8 cellular contexts compared by ENCODE assay signal in the genomic region with DNA sequence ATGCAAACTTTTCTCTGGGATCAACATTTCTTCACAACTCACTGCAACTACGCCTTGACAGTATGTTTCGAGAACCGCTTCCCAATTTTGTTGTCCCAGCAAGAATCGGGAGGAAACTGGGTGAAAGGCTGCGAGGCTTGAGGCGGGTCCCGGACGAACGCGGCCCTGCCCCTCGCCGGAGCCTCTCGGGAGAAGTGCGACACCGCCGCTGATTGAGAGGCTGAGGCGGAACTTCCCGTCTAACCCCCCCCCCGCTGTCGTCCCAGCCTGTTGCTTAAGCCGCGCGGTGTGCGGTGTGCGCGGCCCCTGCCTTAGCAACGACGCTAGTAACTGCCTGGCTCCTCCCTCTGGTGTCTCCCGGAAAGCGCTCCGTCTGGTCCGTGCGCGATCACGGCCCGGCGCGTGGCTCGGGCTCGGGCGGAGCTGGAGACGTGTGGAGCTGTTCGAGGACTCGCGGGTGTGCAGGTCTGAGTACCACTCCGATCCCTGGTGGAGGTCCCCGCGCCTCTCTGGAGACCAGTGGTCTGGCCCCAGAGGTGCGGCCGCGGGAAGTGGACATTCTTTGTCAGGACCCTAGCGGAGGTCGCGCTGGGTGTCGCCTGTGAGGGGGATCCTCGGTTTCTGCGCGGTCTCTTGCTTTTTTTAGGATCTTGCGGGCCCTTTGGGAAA. TPM values are rescaled to one million over a fixed set of nuclear protein-coding genes. Genes with fewer than 3 reads are reported as not detected.
DNase-seq lines count a peak whose midpoint lies in the region; ATAC-seq, FAIRE-seq and TF ChIP-seq lines count a peak whose summit lies in the region.

A gene with protein sequence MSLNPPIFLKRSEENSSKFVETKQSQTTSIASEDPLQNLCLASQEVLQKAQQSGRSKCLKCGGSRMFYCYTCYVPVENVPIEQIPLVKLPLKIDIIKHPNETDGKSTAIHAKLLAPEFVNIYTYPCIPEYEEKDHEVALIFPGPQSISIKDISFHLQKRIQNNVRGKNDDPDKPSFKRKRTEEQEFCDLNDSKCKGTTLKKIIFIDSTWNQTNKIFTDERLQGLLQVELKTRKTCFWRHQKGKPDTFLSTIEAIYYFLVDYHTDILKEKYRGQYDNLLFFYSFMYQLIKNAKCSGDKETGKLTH (plus strand): TSS at position 391 of the 669 bp plus-strand sequence. CDS start 4,120 bp downstream, outside the sequence.
Gene FAM227B (minus strand): TSS at position 161 of the 669 bp plus-strand sequence. CDS start 5,647 bp downstream, outside the sequence.

- H3K36me3 Mint-ChIP-seq in T-helper 1 cell treated with Interleukin-12 subunit alpha and Interleukin-12 subunit beta and Interleukin-4 antibody, amounts not matched to agents 30 μg/mL and 1 μg/mL, for 36 hours (ENCODE audit: low read depth): peaks cover 15% of the 10 kb centered on the region

- peaks cover 16% of the 10 kb centered on the region for H3K9me3 Mint-ChIP-seq in T-helper 1 cell treated with Interleukin-12 subunit alpha and Interleukin-12 subunit beta and Interleukin-4 antibody, amounts not matched to agents 30 μg/mL and 1 μg/mL, for 36 hours

- H3K4me1 ChIP-seq in right atrium auricular region (peaks cover 0 to 18% of the 10 kb centered on the region in 2 donors), psoas muscle (peaks cover 28% of the 10 kb centered on the region)

- H3K9me3 ChIP-seq in right atrium auricular region: peaks cover 0 to 17% of the 10 kb centered on the region in 2 donors
- H3K9me3 ChIP-seq in psoas muscle: no peaks in the 10 kb centered on the region

- no peaks in the 10 kb centered on the region for H3K27me3 Mint-ChIP-seq in T-helper 1 cell treated with Interleukin-12 subunit alpha and Interleukin-12 subunit beta and Interleukin-4 antibody, amounts not matched to agents 30 μg/mL and 1 μg/mL, for 36 hours (ENCODE audit: low read depth)

- H3K4me3 ChIP-seq in right atrium auricular region: peak within 1 kb of the TSS; percentile 68 to 69
- H3K4me3 ChIP-seq in psoas muscle: peak within 1 kb of the TSS; percentile 83

- H3K27ac Mint-ChIP-seq in T-helper 1 cell treated with Interleukin-12 subunit alpha and Interleukin-12 subunit beta and Interleukin-4 antibody, amounts not matched to agents 30 μg/mL and 1 μg/mL, for 36 hours: peak within 1 kb of the TSS; percentile 92

- H3K27me3 ChIP-seq in right atrium auricular region (no peaks in the 10 kb centered on the region), psoas muscle (ENCODE audit: insufficient read depth in 3 of 3, low read length in 2 of 3) (no peaks in the 10 kb centered on the region)

- intact Hi-C loops in psoas muscle (cut with DNase I): loop anchor here (5.0 to 10.0 kb wide), 3 partner anchors 463 to 573 kb away; partner anchors contain the start of genes COPS2 (in 2 of the 2) and SECISBP2L (in 1 of the 2)

- FAIRE-seq in urothelium cell line (lab: Jason Lieb, UNC): no peak

- DNase-seq in NCI-H1694 (lab: John Stamatoyannopoulos, UW) (peak; percentile 91), right atrium auricular region (ENCODE audit: low spot score) (peak; percentile 95), psoas muscle (peak; percentile 97 to 98), urothelium cell line (ENCODE audit: low spot score) (peak; percentile 92)

- TF ChIP-seq CTCF in right atrium auricular region (IDR thresholded peaks at IDR 0.05): peak in 1 of 2 donors; percentile 27
- TF ChIP-seq CTCF in psoas muscle (IDR thresholded peaks at IDR 0.05): no peak

- H3K27ac ChIP-seq in angular gyrus (ENCODE audit: low read depth, low read length): peak within 1 kb of the TSS; percentile 83
- peak within 1 kb of the TSS; percentile 92 to 97 for H3K27ac ChIP-seq in right atrium auricular region
- H3K27ac ChIP-seq in psoas muscle: peak within 1 kb of the TSS; percentile 94

- H3K4me1 Mint-ChIP-seq in T-helper 1 cell treated with Interleukin-12 subunit alpha and Interleukin-12 subunit beta and Interleukin-4 antibody, amounts not matched to agents 30 μg/mL and 1 μg/mL, for 36 hours (ENCODE audit: low read depth): peaks cover 37% of the 10 kb centered on the region

- ATAC-seq in GM18498 (IDR thresholded peaks at IDR 0.05; ENCODE audit: unreplicated experiment) (peak; percentile 98), HG02885 (IDR thresholded peaks at IDR 0.05; ENCODE audit: poor library complexity, unreplicated experiment) (peak; percentile 99), psoas muscle (peak; percentile 98 to 100 (median 100))

- WGBS in psoas muscle, 3 donors: 0% methylated on average over 59 of the region's 59 CpGs

- H3K4me3 Mint-ChIP-seq in T-helper 1 cell treated with Interleukin-12 subunit alpha and Interleukin-12 subunit beta and Interleukin-4 antibody, amounts not matched to agents 30 μg/mL and 1 μg/mL, for 36 hours: peak within 1 kb of the TSS; percentile 90

- peaks cover 7% of the 10 kb centered on the region for H3K36me3 ChIP-seq in right atrium auricular region
- H3K36me3 ChIP-seq in psoas muscle (ENCODE audit: insufficient read depth in 1 of 2, low read depth in 1 of 2): peaks cover 2 to 8% of the 10 kb centered on the region in 2 donors

RNA-seq across cellular contexts. Expression of the first gene that starts in this region (rescaled TPM):
- 10 to 100 TPM; 12.7 to 16.0 TPM for total RNA-seq in right atrium auricular region
- 10 to 100 TPM; 11.9 to 17.9 (median 13.5) TPM for total RNA-seq in psoas muscle
- 10 to 100 TPM; 12.1 to 25.5 (median 13.4) TPM for polyA plus RNA-seq in psoas muscle

RNA-seq across cellular contexts. Expression of gene FAM227B, which starts in this region (rescaled TPM):
- 10 to 100 TPM in 1 of 2 donors, 1 to 10 TPM in 1; 7.5 to 14.4 TPM for total RNA-seq in right atrium auricular region
- 10 to 100 TPM in 1 of 4 donors, 1 to 10 TPM in 3; 6.5 to 11.9 (median 7.0) TPM for total RNA-seq in psoas muscle
- polyA plus RNA-seq in psoas muscle: 1 to 10 TPM; 2.7 to 9.3 (median 6.2) TPM

Comparison
In these comparisons a context has a peak if more than half of its experiments do, and no peak if none do; other contexts are left out.
1. Peak in every context shown above with its lines: DNase-seq, ATAC-seq, H3K4me3 ChIP-seq and H3K27ac ChIP-seq.